ENCODE assay signal across 17 cellular contexts in the genomic region with DNA sequence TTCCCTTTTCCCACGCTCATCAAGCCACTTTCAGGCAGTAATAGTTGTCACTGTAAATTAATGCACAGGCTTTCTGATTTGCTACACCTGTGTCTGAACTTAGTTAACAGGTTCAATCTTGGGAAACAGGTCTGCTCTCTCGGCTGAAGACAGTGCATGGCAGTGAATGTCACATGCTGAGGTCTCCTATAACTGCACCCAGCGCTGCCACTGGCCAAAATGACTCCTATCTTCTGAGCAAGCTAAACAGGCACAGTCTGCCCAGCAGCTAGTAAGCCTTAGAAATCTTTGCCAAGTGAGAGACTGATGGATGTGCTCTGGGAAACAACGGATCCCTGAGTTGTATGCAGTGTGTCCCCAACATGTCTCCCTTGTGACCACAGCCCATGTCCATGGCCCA. TPM values are rescaled to one million over a fixed set of nuclear protein-coding genes. Genes with fewer than 3 reads are reported as not detected.
DNase-seq lines count a peak whose midpoint lies in the region; ATAC-seq and TF ChIP-seq lines count a peak whose summit lies in the region.
"Had no signal": no experiment of that assay in that cellular context is flagged by ENCODE, and none has a peak within 500 bp of the region (broad histone marks: within the 10 kb centered on the region; RNA-seq: fewer than 3 reads in every experiment).

No MANE protein-coding gene starts in this region.

- H3K36me3 ChIP-seq in BLaER1 (no peaks in the 10 kb centered on the region), HUES6 (ENCODE audit: control insufficient read depth, insufficient read depth, low read length) (no peaks in the 10 kb centered on the region)
- H3K36me3 ChIP-seq: MG63, uterus had no signal

- H3K36me3 Mint-ChIP-seq in chondrocyte (ENCODE audit: low read depth), result no peaks in the 10 kb centered on the region
- H3K36me3 Mint-ChIP-seq in naive thymus-derived CD8-positive, alpha-beta T cell, result no peaks in the 10 kb centered on the region

- peak overlapping the region; percentile 87 for H3K27ac Mint-ChIP-seq in chondrocyte (ENCODE audit: unreplicated experiment)
- H3K27ac Mint-ChIP-seq in naive thymus-derived CD8-positive, alpha-beta T cell, result peak overlapping the region in 7 of 10 donors; percentile 4 to 86 (median 57)
- H3K27ac Mint-ChIP-seq: activated naive CD8-positive, alpha-beta T cell treated with anti-CD3 and anti-CD28 coated beads, Interleukin-2, amount 10 ng/mL, durations not matched to agents 7 days and 5 days had no signal

- H3K27me3 Mint-ChIP-seq in chondrocyte (ENCODE audit: low read depth), result no peaks in the 10 kb centered on the region
- H3K27me3 Mint-ChIP-seq in naive thymus-derived CD8-positive, alpha-beta T cell, result no peaks in the 10 kb centered on the region
- H3K27me3 Mint-ChIP-seq: activated naive CD8-positive, alpha-beta T cell treated with anti-CD3 and anti-CD28 coated beads, Interleukin-2, amount 10 ng/mL, durations not matched to agents 7 days and 5 days; memory B cell; stimulated activated naive CD8-positive, alpha-beta T cell treated with anti-CD3 and anti-CD28 coated beads, Interleukin-15, amount 100 ng/mL, for 72 hours had no signal

- POLR2A ChIA-PET in naive thymus-derived CD8-positive, alpha-beta T cell (lab: Charles Lee), result interaction anchor here (0.7 to 2.9 kb wide), 2 partner anchors 13 to 55 kb away, joined by 6 to 11 read pairs; no protein-coding TSS in a partner anchor

- H3K27me3 ChIP-seq in BLaER1, result no peaks in the 10 kb centered on the region
- H3K27me3 ChIP-seq in HUES6 (ENCODE audit: control insufficient read depth, insufficient read depth, low read length), result no peaks in the 10 kb centered on the region
- H3K27me3 ChIP-seq: MG63, uterus had no signal

- H3K27ac ChIP-seq in BLaER1 (no peak overlapping the region), HUES6 (ENCODE audit: low read depth, low read length) (peak overlapping the region; percentile 78)
- H3K27ac ChIP-seq: uterus had no signal

- H3K4me1 Mint-ChIP-seq in chondrocyte (ENCODE audit: low read depth), result peaks cover 42% of the 10 kb centered on the region
- peaks cover 27 to 73% (median 67%) of the 10 kb centered on the region in 4 donors for H3K4me1 Mint-ChIP-seq in naive thymus-derived CD8-positive, alpha-beta T cell

- peaks cover 57% of the 10 kb centered on the region for H3K4me1 ChIP-seq in BLaER1
- peaks cover 49% of the 10 kb centered on the region for H3K4me1 ChIP-seq in HUES6 (ENCODE audit: control insufficient read depth, insufficient read depth, low read length)
- H3K4me1 ChIP-seq: Caco-2, uterus had no signal

- H3K9ac ChIP-seq in BLaER1, result no peak overlapping the region
- H3K9ac ChIP-seq in HUES6 (ENCODE audit: low read length), result peak overlapping the region; percentile 59

- no peak overlapping the region for H3K4me3 ChIP-seq in BLaER1
- H3K4me3 ChIP-seq in HUES6 (ENCODE audit: low read depth, low read length), result no peak overlapping the region
- H3K4me3 ChIP-seq: MG63, uterus had no signal

- H4K20me1 ChIP-seq in BLaER1, result no peaks in the 10 kb centered on the region

- ATAC-seq in naive thymus-derived CD8-positive, alpha-beta T cell, result no peak
- ATAC-seq in HG03095 (IDR thresholded peaks at IDR 0.05; ENCODE audit: unreplicated experiment) (no peak), GM21423 (IDR thresholded peaks at IDR 0.05; ENCODE audit: unreplicated experiment) (no peak)
- ATAC-seq: stimulated activated naive CD8-positive, alpha-beta T cell treated with anti-CD3 and anti-CD28 coated beads, Interleukin-15, amount 100 ng/mL, for 72 hours had no signal

- DNase-seq in chondrocyte (ENCODE audit: low spot score), result peak; percentile 33
- no peak for DNase-seq in naive thymus-derived CD8-positive, alpha-beta T cell
- no peak for DNase-seq in NK-92 (lab: John Stamatoyannopoulos, UW; ENCODE audit: unreplicated experiment)
- no peak for DNase-seq in NCI-H524 treated with DMSO at 0.1 percent for 48 hours (lab: John Stamatoyannopoulos, UW)
- DNase-seq: activated CD4-positive, alpha-beta T cell treated with anti-CD3 and anti-CD28 coated beads for 4 hours; activated naive CD8-positive, alpha-beta T cell treated with anti-CD3 and anti-CD28 coated beads, Interleukin-2, amount 10 ng/mL, durations not matched to agents 7 days and 5 days; Caco-2; glutamatergic neuron; MG63; NCI-H446; stimulated activated naive CD8-positive, alpha-beta T cell treated with anti-CD3 and anti-CD28 coated beads, Interleukin-15, amount 100 ng/mL, for 72 hours; uterus had no signal

- H3K9me3 Mint-ChIP-seq in chondrocyte (ENCODE audit: low read depth), result no peaks in the 10 kb centered on the region
- peaks cover 0 to 2% (median 0%) of the 10 kb centered on the region in 9 donors for H3K9me3 Mint-ChIP-seq in naive thymus-derived CD8-positive, alpha-beta T cell
- H3K9me3 Mint-ChIP-seq: memory B cell had no signal

- TF ChIP-seq CTCF in chondrocyte (IDR thresholded peaks at IDR 0.05), result no peak

- no peak overlapping the region for H3K4me3 Mint-ChIP-seq in chondrocyte (ENCODE audit: unreplicated experiment)
- H3K4me3 Mint-ChIP-seq in naive thymus-derived CD8-positive, alpha-beta T cell, result no peak overlapping the region
- H3K4me3 Mint-ChIP-seq: activated naive CD8-positive, alpha-beta T cell treated with anti-CD3 and anti-CD28 coated beads, Interleukin-2, amount 10 ng/mL, durations not matched to agents 7 days and 5 days; memory B cell; stimulated activated naive CD8-positive, alpha-beta T cell treated with anti-CD3 and anti-CD28 coated beads, Interleukin-15, amount 100 ng/mL, for 72 hours had no signal

- H3K9me3 ChIP-seq in BLaER1 (no peaks in the 10 kb centered on the region), HUES6 (ENCODE audit: control insufficient read depth, insufficient read depth, low read depth, low read length) (no peaks in the 10 kb centered on the region)
- H3K9me3 ChIP-seq: Caco-2, MG63, uterus had no signal

- peak overlapping the region; percentile 87; the same call in 1 of the 2 replicates for H3K4me2 ChIP-seq in BLaER1

RNA-seq across cellular contexts. Expression of a gene that starts 25.2 kb away (rescaled TPM):
- 129 to 161 TPM (median 155 TPM) in 3 replicates for total RNA-seq in chondrocyte
- total RNA-seq in naive thymus-derived CD8-positive, alpha-beta T cell, result 100 to 1,000 TPM; 125 to 141 TPM
- 100 to 1,000 TPM; 107 to 148 (median 116) TPM for polyA plus RNA-seq in naive thymus-derived CD8-positive, alpha-beta T cell
